11 cellular contexts compared by ENCODE assay signal in genomic region chr18:54957987-54958386, GRCh38. TPM values are rescaled to one million over a fixed set of nuclear protein-coding genes. Genes with fewer than 3 reads are reported as not detected.
DNase-seq lines count a peak whose midpoint lies in the region; ATAC-seq and TF ChIP-seq lines count a peak whose summit lies in the region.
"Had no signal": no experiment of that assay in that cellular context is flagged by ENCODE, and none has a peak within 500 bp of the region (broad histone marks: within the 10 kb centered on the region; RNA-seq: fewer than 3 reads in every experiment).

No MANE protein-coding gene starts in this region.

- no peak for ATAC-seq in HG02798 (IDR thresholded peaks at IDR 0.05; ENCODE audit: poor library complexity, unreplicated experiment)

- DNase-seq in Peyer's patch (peak in 1 of 3 donors; percentile 54), mucosa of gallbladder (ENCODE audit: low spot score) (peak; percentile 27), thyroid gland (peak; percentile 7 to 16), dedifferentiated amniotic fluid mesenchymal stem cell (ENCODE audit: extremely low spot score) (no peak), NCI-H2081 (lab: John Stamatoyannopoulos, UW) (no peak)
- DNase-seq: dermis blood vessel endothelial cell, NCI-H748 treated with DMSO at 0.1 percent for 48 hours, posterior cingulate gyrus, SHP77 treated with DMSO at 0.1 percent for 48 hours had no signal

- intact Hi-C loops in thyroid gland (cut with DNase I): no loop called here

- peak overlapping the region in 2 of 4 donors; percentile 86 to 89 for H3K27ac ChIP-seq in Peyer's patch
- no peak overlapping the region for H3K27ac ChIP-seq in duodenal mucosa (ENCODE audit: low read depth, low read length)
- H3K27ac ChIP-seq in thyroid gland: peak overlapping the region in 1 of 3 donors; percentile 62

- H3K27me3 ChIP-seq in Peyer's patch (no peaks in the 10 kb centered on the region), duodenal mucosa (ENCODE audit: control insufficient read depth in 1 of 2, insufficient read depth in 2 of 2, low read length in 2 of 2) (no peaks in the 10 kb centered on the region), thyroid gland (no peaks in the 10 kb centered on the region)

- H3K36me3 ChIP-seq in Peyer's patch (no peaks in the 10 kb centered on the region), duodenal mucosa (ENCODE audit: control insufficient read depth in 1 of 2, insufficient read depth in 2 of 2, low read length in 2 of 2) (no peaks in the 10 kb centered on the region), thyroid gland (no peaks in the 10 kb centered on the region)

- peak overlapping the region; percentile 95 to 99 for H3K9ac ChIP-seq in duodenal mucosa (ENCODE audit: low read depth in 1 of 2, low read length in 2 of 2)

- TF ChIP-seq CTCF in Peyer's patch (IDR thresholded peaks at IDR 0.05): no peak
- TF ChIP-seq CTCF in thyroid gland (IDR thresholded peaks at IDR 0.05): no peak

- no peaks in the 10 kb centered on the region for H3K9me3 ChIP-seq in Peyer's patch
- no peaks in the 10 kb centered on the region for H3K9me3 ChIP-seq in duodenal mucosa (ENCODE audit: control insufficient read depth in 1 of 2, low read length in 2 of 2)
- H3K9me3 ChIP-seq in thyroid gland: no peaks in the 10 kb centered on the region

- WGBS in thyroid gland, 2 donors: 29 to 36% methylated on average over 5 of the region's 5 CpGs

- H3K4me1 ChIP-seq in Peyer's patch (peaks cover 0 to 5% (median 0%) of the 10 kb centered on the region in 4 donors), duodenal mucosa (ENCODE audit: control insufficient read depth in 1 of 2, insufficient read depth in 2 of 2, low read length in 2 of 2) (peaks cover 15 to 18% of the 10 kb centered on the region in 2 donors), thyroid gland (peaks cover 10 to 14% of the 10 kb centered on the region in 2 donors)

- TF ChIP-seq POLR2A in Peyer's patch (IDR thresholded peaks at IDR 0.05) (no peak), thyroid gland (IDR thresholded peaks at IDR 0.05) (no peak)

- H3K4me3 ChIP-seq in Peyer's patch: peak overlapping the region in 3 of 4 donors; percentile 48 to 76 (median 70)
- peak overlapping the region; percentile 90 to 92 for H3K4me3 ChIP-seq in duodenal mucosa (ENCODE audit: low read depth in 1 of 2, low read length in 2 of 2)
- no peak overlapping the region for H3K4me3 ChIP-seq in thyroid gland (replicated peaks in 1 of 3)

RNA-seq across cellular contexts. Expression of gene CCDC68, which starts 1.3 kb away (rescaled TPM):
- total RNA-seq in Peyer's patch (10 to 100 TPM; 72.6 to 99.7 (median 84.7) TPM), mucosa of gallbladder (9.8 TPM), thyroid gland (10 to 100 TPM in 1 of 4 donors, 1 to 10 TPM in 3; 1.4 to 16.2 (median 3.4) TPM)

Comparison
In these comparisons a context has a peak if more than half of its experiments do, and no peak if none do; other contexts are left out.
1. DNase-seq: peak in mucosa of gallbladder (single experiment) and thyroid gland (2 of 2); none in dedifferentiated amniotic fluid mesenchymal stem cell (single experiment) and NCI-H2081 (0 of 2).
2. H3K4me3 ChIP-seq: peak in Peyer's patch (3 of 4) and duodenal mucosa (2 of 2); none in thyroid gland (0 of 3).